Comparison of ENCODE assay signal across 6 cellular contexts in genomic region chr12:1117371-1117770, GRCh38.
"Had no signal": no experiment of that assay in that cellular context is flagged by ENCODE, and none has a peak within 500 bp of the region (broad histone marks: within the 10 kb centered on the region; RNA-seq: fewer than 3 reads in every experiment).

No MANE protein-coding gene starts in this region.

- H3K27me3 ChIP-seq: body of pancreas, neutrophil, right atrium auricular region, thyroid gland had no signal

- H3K4me3 ChIP-seq: body of pancreas, lung, right atrium auricular region, thyroid gland had no signal

- H3K9me3 ChIP-seq: body of pancreas, neutrophil, right atrium auricular region, thyroid gland had no signal

- H3K36me3 ChIP-seq: right atrium auricular region, thyroid gland, WERI-Rb-1 had no signal
